In genomic region chr1:58977595-58977994, GRCh38 we compare ENCODE assay signal across 30 cellular contexts.
"Had no signal": no experiment of that assay in that cellular context is flagged by ENCODE, and none has a peak within 500 bp of the region (broad histone marks: within the 10 kb centered on the region; RNA-seq: fewer than 3 reads in every experiment).

No MANE protein-coding gene starts in this region.

- ATAC-seq: activated CD4-positive, alpha-beta T cell treated with anti-CD3 and anti-CD28 coated beads for 36 hours; activated CD8-positive, alpha-beta memory T cell treated with anti-CD3 and anti-CD28 coated beads, Interleukin-2, amount 10 ng/mL, durations not matched to agents 7 days and 5 days; activated CD8-positive, alpha-beta T cell treated with anti-CD3 and anti-CD28 coated beads, Interleukin-2, amount 10 ng/mL, durations not matched to agents 7 days and 5 days; activated naive CD4-positive, alpha-beta T cell treated with anti-CD3 and anti-CD28 coated beads, Interleukin-2, amount 50 U/mL, for 72 hours; effector memory CD8-positive, alpha-beta T cell; foreskin keratinocyte; gastrocnemius medialis; heart left ventricle had no signal

- H3K27me3 ChIP-seq: brain microvascular endothelial cell, esophagus muscularis mucosa, foreskin keratinocyte, gastrocnemius medialis, heart left ventricle had no signal

- FAIRE-seq: astrocyte, bronchial epithelial cell had no signal

- H3K36me3 ChIP-seq: brain microvascular endothelial cell, esophagus muscularis mucosa, gastrocnemius medialis, heart left ventricle had no signal

- H3K27ac ChIP-seq: brain microvascular endothelial cell, coronary artery, esophagus muscularis mucosa, foreskin keratinocyte, gastrocnemius medialis had no signal

- DNase-seq: activated CD4-positive, alpha-beta memory T cell treated with anti-CD3 and anti-CD28 coated beads for 36 hours; activated CD4-positive, alpha-beta T cell treated with anti-CD3 and anti-CD28 coated beads for 36 hours; activated CD4-positive, alpha-beta T cell treated with anti-CD3 and anti-CD28 coated beads, Interleukin-2, amount 10 ng/mL, durations not matched to agents 24 days and 14 days; activated CD4-positive, CD25-positive, alpha-beta regulatory T cell; activated CD4-positive, CD25-positive, alpha-beta regulatory T cell treated with anti-CD3 and anti-CD28 coated beads, Interleukin-2, amount 50 U/mL, for 72 hours; activated CD8-positive, alpha-beta memory T cell treated with anti-CD3 and anti-CD28 coated beads, Interleukin-2, amount 50 U/mL, for 4 hours; activated CD8-positive, alpha-beta T cell treated with anti-CD3 and anti-CD28 coated beads, Interleukin-2, amount 10 ng/mL, durations not matched to agents 7 days and 5 days; activated gamma-delta T cell; activated naive CD4-positive, alpha-beta T cell; activated naive CD4-positive, alpha-beta T cell treated with anti-CD3 and anti-CD28 coated beads, Interleukin-2, amount 10 ng/mL, durations not matched to agents 7 days and 5 days; activated naive CD8-positive, alpha-beta T cell treated with anti-CD3 and anti-CD28 coated beads, Interleukin-2, amount 10 ng/mL, durations not matched to agents 7 days and 5 days; activated T-cell treated with anti-CD3 and anti-CD28 coated beads, Interleukin-2, amount 50 U/mL, for 1 hour; activated T-cell treated with anti-CD3 and anti-CD28 coated beads, Interleukin-2, amount 50 U/mL, for 48 hours; anterior cingulate cortex; brain microvascular endothelial cell; dermis blood vessel endothelial cell; effector CD4-positive, alpha-beta T cell; effector memory CD8-positive, alpha-beta T cell; erythroblast; gastrocnemius medialis; glutamatergic neuron; heart left ventricle; T-helper 2 cell had no signal

- H3K9me3 ChIP-seq: esophagus muscularis mucosa, gastrocnemius medialis, heart left ventricle had no signal

- H3K4me3 ChIP-seq: coronary artery, esophagus muscularis mucosa, gastrocnemius medialis, heart left ventricle had no signal
